8 cellular contexts compared by ENCODE assay signal in the genomic region with DNA sequence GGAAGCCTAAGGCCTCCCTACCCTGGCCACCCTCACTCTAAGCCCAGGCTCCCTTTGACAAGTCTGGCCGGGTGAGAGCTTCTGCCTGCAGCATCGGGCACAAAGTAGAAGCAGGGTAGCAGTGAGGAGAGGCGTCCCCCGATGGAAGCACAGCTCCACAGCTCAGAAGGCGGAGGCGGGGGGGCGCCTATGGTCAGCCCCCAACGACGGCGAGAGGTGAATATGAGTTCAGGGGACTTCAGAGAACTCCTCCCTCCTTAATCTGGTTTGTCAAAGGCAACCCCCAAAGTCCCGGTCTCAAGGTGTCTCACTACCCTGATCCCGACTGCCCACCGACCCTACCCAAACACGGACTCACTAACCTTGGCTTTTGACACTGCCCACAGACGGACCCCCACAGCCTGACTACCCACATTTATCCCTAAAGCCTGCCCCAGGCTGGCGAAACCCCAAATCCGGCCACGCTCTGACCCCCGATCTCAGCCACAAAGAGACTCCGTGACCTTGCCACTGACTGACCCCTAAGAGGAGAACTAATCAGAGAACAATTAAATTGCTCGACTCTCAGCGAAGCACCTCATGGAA. TPM values are rescaled to one million over a fixed set of nuclear protein-coding genes. Genes with fewer than 3 reads are reported as not detected.
DNase-seq lines count a peak whose midpoint lies in the region; ATAC-seq, FAIRE-seq and TF ChIP-seq lines count a peak whose summit lies in the region.

No MANE protein-coding gene starts in this region.

- peak overlapping the region; percentile 90 for H2AFZ ChIP-seq in K562 (ENCODE audit: low read depth, low read length)

- peak overlapping the region; percentile 97 for H2BK120ac ChIP-seq in mesendoderm (ENCODE audit: low read depth, low read length)

- no peak overlapping the region for H4K8ac ChIP-seq in mesendoderm (ENCODE audit: low read depth, low read length)

- peak overlapping the region; percentile 84 for H3K56ac ChIP-seq in mesendoderm (ENCODE audit: low read length)

- H3K9ac ChIP-seq in K562 (ENCODE audit: insufficient read depth in 1 of 2, low read depth in 2 of 2, low read length in 2 of 2), result peak overlapping the region; percentile 76 to 94
- peak overlapping the region; percentile 78 for H3K9ac ChIP-seq in mesendoderm (ENCODE audit: low read length)

- H3K36me3 ChIP-seq in heart right ventricle, result peaks cover 0 to 20% (median 6%) of the 10 kb centered on the region in 9 donors
- peaks cover 19% of the 10 kb centered on the region for H3K36me3 ChIP-seq in K562 (ENCODE audit: control insufficient read depth, insufficient read depth, low read length)
- H3K36me3 ChIP-seq in mesendoderm (ENCODE audit: control insufficient read depth, insufficient read depth, low read length), result peaks cover 3% of the 10 kb centered on the region

- H3K79me2 ChIP-seq in K562 (ENCODE audit: control insufficient read depth, insufficient read depth, low read length) (peaks cover 38% of the 10 kb centered on the region), mesendoderm (ENCODE audit: control insufficient read depth, insufficient read depth, low read length) (peaks cover 17% of the 10 kb centered on the region)

- H3K27ac ChIP-seq in heart right ventricle, result peak overlapping the region; percentile 90 to 99 (median 95)
- peak overlapping the region; percentile 90 for H3K27ac ChIP-seq in K562 (ENCODE audit: extremely low read depth, low read depth, low read length)
- H3K27ac ChIP-seq in mesendoderm (ENCODE audit: low read depth, low read length), result peak overlapping the region; percentile 93

- H3K23ac ChIP-seq in mesendoderm (ENCODE audit: low read length), result peak overlapping the region; percentile 48

- H3K79me1 ChIP-seq in mesendoderm (ENCODE audit: low read length), result no peaks in the 10 kb centered on the region

- 45 to 51% methylated on average over 22 of the region's 22 CpGs for WGBS in heart right ventricle, 2 donors
- WGBS in K562 (ENCODE audit: insufficient coverage, low coverage, missing lambda C conversion rate), result 56% methylated on average over 22 of the region's 22 CpGs
- WGBS in mesendoderm (ENCODE audit: extremely low coverage, insufficient coverage, low lambda C conversion rate), result no CpG with 5 or more reads among the region's 22 CpGs

- no peak for FAIRE-seq in K562 (lab: Jason Lieb, UNC)

- H3K9me1 ChIP-seq in K562 (ENCODE audit: control insufficient read depth, insufficient read depth, low read length), result no peaks in the 10 kb centered on the region

- H3K18ac ChIP-seq in mesendoderm (ENCODE audit: low read length), result peak overlapping the region; percentile 54

- H2BK5ac ChIP-seq in mesendoderm (ENCODE audit: low read length), result peak overlapping the region; percentile 92

- no peak for TF ChIP-seq EP300 in K562 (IDR thresholded peaks at IDR 0.05; ENCODE audit: low read length)

- ATAC-seq in heart right ventricle, result no peak
- ATAC-seq in Right ventricle myocardium inferior, result no peak
- ATAC-seq in K562, result no peak
- no peak for ATAC-seq in GM18868 (IDR thresholded peaks at IDR 0.05; ENCODE audit: unreplicated experiment)

- H4K20me1 ChIP-seq in K562 (replicated peaks; ENCODE audit: control insufficient read depth, insufficient read depth, low read length), result no peaks in the 10 kb centered on the region

- H3K4me3 ChIP-seq in heart right ventricle (peak overlapping the region in 9 of 10 donors; percentile 34 to 97 (median 82)), K562 (peak overlapping the region; percentile 39), mesendoderm (ENCODE audit: low read length) (no peak overlapping the region)

- POLR2A ChIA-PET in K562 (lab: Yijun Ruan, JAX), result interaction anchor here (0.6 to 2.5 kb wide), 11 partner anchors 9 to 647 kb away, joined by 3 to 8 read pairs (median 5); a partner anchor contains a TSS

- H4K5ac ChIP-seq in mesendoderm (ENCODE audit: low read length), result no peak overlapping the region

- intact Hi-C loops in heart right ventricle (cut with DNase I) (loop anchor here in 2 of 10 donors (10.0 kb wide), 1 partner anchor 191 kb away; a partner anchor contains a TSS), Right ventricle myocardium inferior (cut with DNase I) (loop anchor here (2.0 to 10.0 kb wide), 2 partner anchors 25 to 361 kb away; a partner anchor contains a TSS), K562 (cut with micrococcal nuclease) (no loop called here)

- peak; percentile 30; the same call in 1 of the 2 replicates for TF ChIP-seq POLR2A in K562 (conservative IDR thresholded peaks at IDR 0.05)

- peak overlapping the region; percentile 82 for H3K4me2 ChIP-seq in K562 (ENCODE audit: insufficient read depth, low read length)
- peak overlapping the region; percentile 34 for H3K4me2 ChIP-seq in mesendoderm (ENCODE audit: low read length)

- BruUV-seq in K562 (replicated peaks; lab: Mats Ljungman, UMichigan), result no TSS peak

- in situ Hi-C loops in K562 (cut with MboI), result no loop called here

- H3K9me3 ChIP-seq in heart right ventricle (no peaks in the 10 kb centered on the region), K562 (replicated peaks; ENCODE audit: control insufficient read depth, insufficient read depth, low read depth, low read length) (no peaks in the 10 kb centered on the region)

- no peak for TF ChIP-seq RAD21 in K562 (CRISPR knock-in tag; conservative IDR thresholded peaks at IDR 0.05 in 1 of 2, IDR thresholded peaks at IDR 0.05 in 1 of 2)

- CTCF ChIA-PET in K562 (lab: Yijun Ruan, JAX; ENCODE audit: low intra/inter-chr PET ratio), result no interaction called here

- H3K4ac ChIP-seq in mesendoderm (ENCODE audit: low read depth, low read length), result peak overlapping the region; percentile 99

- H3K4me1 ChIP-seq in heart right ventricle (peaks cover 9 to 51% (median 42%) of the 10 kb centered on the region in 9 donors), K562 (replicated peaks in 1 of 2; ENCODE audit: control insufficient read depth in 2 of 2, insufficient read depth in 2 of 2, low read length in 2 of 2) (peaks cover 44 to 52% of the 10 kb centered on the region in 2 experiments), mesendoderm (ENCODE audit: control insufficient read depth, low read depth, low read length) (peaks cover 10% of the 10 kb centered on the region)

- no peak overlapping the region for H2BK15ac ChIP-seq in mesendoderm (replicated peaks; ENCODE audit: low read depth)

- H3K27me3 ChIP-seq in heart right ventricle (peaks cover 0 to 22% (median 0%) of the 10 kb centered on the region in 7 donors), K562 (ENCODE audit: control insufficient read depth in 2 of 2, insufficient read depth in 2 of 2, low read length in 2 of 2) (no peaks in the 10 kb centered on the region), mesendoderm (ENCODE audit: insufficient read depth, low read length, poor library complexity) (no peaks in the 10 kb centered on the region)

- H2AK5ac ChIP-seq in mesendoderm (ENCODE audit: low read length), result peak overlapping the region; percentile 70

- no peak for TF ChIP-seq CTCF in heart right ventricle (IDR thresholded peaks at IDR 0.05)
- no peak for TF ChIP-seq CTCF in K562 (IDR thresholded peaks at IDR 0.05 in 2 of 3, conservative IDR thresholded peaks at IDR 0.05 in 1 of 3; ENCODE audit: insufficient read depth in 2 of 3, low read depth in 1 of 3, low read length in 3 of 3)

- DNase-seq in heart right ventricle (no peak), Right ventricle myocardium inferior (ENCODE audit: missing footprints) (no peak), K562 (ENCODE audit: extremely low read depth in 1 of 4, low spot score in 3 of 4) (peak in 1 of 4 experiments; percentile 20), mesendoderm (no peak), NCI-H524 treated with DMSO at 0.1 percent for 48 hours (lab: John Stamatoyannopoulos, UW) (no peak), NCI-H1417 (lab: John Stamatoyannopoulos, UW) (no peak), NOMO-1 (lab: John Stamatoyannopoulos, UW; ENCODE audit: unreplicated experiment in 2 of 2) (no peak)

RNA-seq across cellular contexts. Expression of a gene that starts 5.3 kb away (rescaled TPM):
- total RNA-seq in heart right ventricle, result 100 to 1,000 TPM in 3 of 10 donors, 10 to 100 TPM in 7; 44.7 to 148 (median 83.4) TPM
- polyA plus RNA-seq in heart right ventricle, result 100 to 1,000 TPM in 1 of 2 donors, 10 to 100 TPM in 1; 73.6 to 217 TPM
- total RNA-seq in Right ventricle myocardium inferior, result 90.3 TPM
- 41.1 and 121 TPM in 2 replicates for total RNA-seq in K562 (2011; cell fraction: chromatin; rRNA removed; ENCODE audit: low replicate concordance)
- total RNA-seq in K562 (2011; cell fraction: nucleolus; rRNA removed), result 126 and 137 TPM in 2 replicates
- 87.5 and 98.1 TPM in 2 replicates for total RNA-seq in K562 (2011; cell fraction: nucleoplasm; rRNA removed)
- 50.9 and 59.4 TPM in 2 replicates for total RNA-seq in K562 (2014; rRNA removed)
- total RNA-seq in K562 (2014; rRNA removed; fragmentation: Illumina TruSeq; extraction: Trizol), result 12.6 and 17.2 TPM in 2 replicates
- total RNA-seq in K562 (2015; rRNA removed; fragmentation: Illumina TruSeq; extraction: Trizol), result 17.7 and 20.4 TPM in 2 replicates
- 42.2 and 44.8 TPM in 2 replicates for total RNA-seq in K562 (2021)
- polyA plus RNA-seq in K562 (2011; rRNA removed), result 28.6 and 59.8 TPM in 2 replicates
- polyA plus RNA-seq in K562 (2011; cell fraction: cytosol; rRNA removed), result 78.3 and 218 TPM in 2 replicates
- 52.1 and 90.3 TPM in 2 replicates for polyA plus RNA-seq in K562 (2011; cell fraction: nucleus; rRNA removed)
- 63.0 and 66.6 TPM in 2 replicates for polyA plus RNA-seq in K562 (2012)
- polyA plus RNA-seq in K562 (2014; fragmentation: Illumina TruSeq; extraction: Trizol), result 23.5 and 30.8 TPM in 2 replicates
- polyA plus RNA-seq in K562 (2014; fragmentation: Nextera tagmentation; extraction: Ambion mirVana), result 10 to 100 TPM in 1 of 2 experiments, 1 to 10 TPM in 1; 6.8 to 13.2 TPM
- 44.4 and 54.2 TPM in 2 replicates for polyA plus RNA-seq in K562 (2014; rRNA removed)
- 9.7 and 17.8 TPM in 2 replicates for polyA minus RNA-seq in K562 (2011; rRNA and poly(A)+ RNA removed)
- polyA minus RNA-seq in K562 (2011; cell fraction: cytosol; rRNA and poly(A)+ RNA removed), result 23.9 and 44.6 TPM in 2 replicates
- 65.3 and 68.1 TPM in 2 replicates for polyA minus RNA-seq in K562 (2011; cell fraction: nucleus; rRNA and poly(A)+ RNA removed)
- 209 TPM for polyA plus RNA-seq in mesendoderm (2013, experiment 1 of 2)
- polyA plus RNA-seq in mesendoderm (2013, experiment 2 of 2), result 208 TPM

RNA-seq across cellular contexts. Expression of a gene that starts 23.0 kb away (rescaled TPM):
- 1 to 10 TPM in 1 of 10 donors, under 1 TPM in 8, not detected in 1; 0.04 to 2.3 (median 0.17) TPM for total RNA-seq in heart right ventricle
- polyA plus RNA-seq in heart right ventricle, result under 1 TPM in 1 of 2 donors, not detected in 1; 0.06 TPM
- total RNA-seq in Right ventricle myocardium inferior, result 0.76 TPM
- 29.6 and 39.0 TPM in 2 replicates for total RNA-seq in K562 (2011; cell fraction: chromatin; rRNA removed; ENCODE audit: low replicate concordance)
- 13.2 and 15.8 TPM in 2 replicates for total RNA-seq in K562 (2011; cell fraction: nucleolus; rRNA removed)
- total RNA-seq in K562 (2011; cell fraction: nucleoplasm; rRNA removed), result 21.7 and 23.2 TPM in 2 replicates
- 14.9 and 19.9 TPM in 2 replicates for total RNA-seq in K562 (2014; rRNA removed)
- total RNA-seq in K562 (2014; rRNA removed; fragmentation: Illumina TruSeq; extraction: Trizol), result 11.0 and 11.4 TPM in 2 replicates
- 11.7 and 12.0 TPM in 2 replicates for total RNA-seq in K562 (2015; rRNA removed; fragmentation: Illumina TruSeq; extraction: Trizol)
- 22.5 and 25.3 TPM in 2 replicates for total RNA-seq in K562 (2021)
- 3.1 and 4.2 TPM in 2 replicates for polyA plus RNA-seq in K562 (2011; rRNA removed)
- polyA plus RNA-seq in K562 (2011; cell fraction: cytosol; rRNA removed), result 3.0 and 3.9 TPM in 2 replicates
- polyA plus RNA-seq in K562 (2011; cell fraction: nucleus; rRNA removed), result 8.1 and 9.2 TPM in 2 replicates
- polyA plus RNA-seq in K562 (2012), result 9.2 and 10.2 TPM in 2 replicates
- 14.3 and 16.1 TPM in 2 replicates for polyA plus RNA-seq in K562 (2014; fragmentation: Illumina TruSeq; extraction: Trizol)
- 1 to 10 TPM; 3.8 to 4.0 TPM for polyA plus RNA-seq in K562 (2014; fragmentation: Nextera tagmentation; extraction: Ambion mirVana)
- 10.1 and 10.3 TPM in 2 replicates for polyA plus RNA-seq in K562 (2014; rRNA removed)
- polyA minus RNA-seq in K562 (2011; rRNA and poly(A)+ RNA removed), result 3.5 and 4.7 TPM in 2 replicates
- 5.8 and 6.5 TPM in 2 replicates for polyA minus RNA-seq in K562 (2011; cell fraction: cytosol; rRNA and poly(A)+ RNA removed)
- polyA minus RNA-seq in K562 (2011; cell fraction: nucleus; rRNA and poly(A)+ RNA removed), result 5.1 and 8.9 TPM in 2 replicates
- polyA plus RNA-seq in mesendoderm (2013, experiment 1 of 2), result 2.1 TPM
- polyA plus RNA-seq in mesendoderm (2013, experiment 2 of 2), result 1.8 TPM
